Comparison of ENCODE assay signal across 8 cellular contexts in genomic region chr5:15893866-15894265, GRCh38.
"Had no signal": no experiment of that assay in that cellular context is flagged by ENCODE, and none has a peak within 500 bp of the region (broad histone marks: within the 10 kb centered on the region; RNA-seq: fewer than 3 reads in every experiment).

No MANE protein-coding gene starts in this region.

- DNase-seq: GDM1, GF-D8 had no signal

- H3K4me3 ChIP-seq: GM12878 had no signal

- FAIRE-seq: G401.6, GM12878, GM12891, GM12892, GM18507, GM19239 had no signal
